In genomic region chr11:95789506-95790122, GRCh38 we compare ENCODE assay signal across 1 cellular context.
A peak's percentile ranks its signal among the peaks of the same experiment; 100 is the strongest.
TF ChIP-seq lines count a peak whose summit lies in the region.

Gene FAM76B, minus strand, starts transcription at chr11:95789782. Its CDS starts 304 bp downstream, at chr11:95789478.

TF ChIP-seq in GM12878, 131 proteins besides CTCF, POLR2A, EP300 and RAD21 (continued from another document):
- TF ChIP-seq BMI1 (IDR thresholded peaks at IDR 0.05; ENCODE audit: borderline replicate concordance) (no peak), EGR1 (IDR thresholded peaks at IDR 0.05; ENCODE audit: borderline replicate concordance in 1 of 2, low read depth in 2 of 2, low read length in 2 of 2) (peak in 1 of 2 experiments; percentile 87; a peak in 2 of 3 replicates), NFXL1 (IDR thresholded peaks at IDR 0.05; ENCODE audit: borderline replicate concordance) (no peak), POLR2AphosphoS2 (IDR thresholded peaks at IDR 0.05; ENCODE audit: low read depth, low read length) (no peak), YBX1 (IDR thresholded peaks at IDR 0.05) (no peak), PAX5 (IDR thresholded peaks at IDR 0.05; ENCODE audit: borderline replicate concordance, low read depth, low read length) (0 out of 2 replicates have a peak, but pooled peaks have one; percentile 11), NR2C2 (IDR thresholded peaks at IDR 0.05; ENCODE audit: borderline replicate concordance, control insufficient read depth, insufficient read length, low read depth) (no peak), MTA3 (IDR thresholded peaks at IDR 0.05; ENCODE audit: borderline replicate concordance, low read length) (no peak), PML (IDR thresholded peaks at IDR 0.05; ENCODE audit: low read length) (no peak; the same call in 1 of the 2 replicates), JUNB (IDR thresholded peaks at IDR 0.05) (no peak), TCF7 (IDR thresholded peaks at IDR 0.05; ENCODE audit: borderline replicate concordance) (peak; percentile 84), ZNF622 (IDR thresholded peaks at IDR 0.05) (no peak), USF2 (IDR thresholded peaks at IDR 0.05; ENCODE audit: borderline replicate concordance, low read depth, low read length) (no peak), IKZF2 (IDR thresholded peaks at IDR 0.05) (peak in 1 of 2 experiments; percentile 71; a peak in 2 of 4 replicates), BHLHE40 (IDR thresholded peaks at IDR 0.05; ENCODE audit: borderline replicate concordance in 1 of 2, low read depth in 2 of 2, low read length in 1 of 2) (peak; percentile 25 to 75; a peak in 3 of 4 replicates), ZNF207 (IDR thresholded peaks at IDR 0.05; ENCODE audit: borderline replicate concordance) (peak; percentile 12; the same call in 1 of the 2 replicates), CBX3 (IDR thresholded peaks at IDR 0.05; ENCODE audit: borderline replicate concordance, low read depth) (no peak), TAF1 (IDR thresholded peaks at IDR 0.05; ENCODE audit: borderline replicate concordance, low read depth, low read length) (peak; percentile 85; the same call in 1 of the 2 replicates), HDAC6 (IDR thresholded peaks at IDR 0.05; ENCODE audit: unreplicated experiment) (no peak), MXI1 (IDR thresholded peaks at IDR 0.05; ENCODE audit: low read depth, low read length) (no peak), ATF3 (IDR thresholded peaks at IDR 0.05; ENCODE audit: borderline replicate concordance, extremely low read depth, low read depth, low read length) (no peak), POLR2AphosphoS5 (IDR thresholded peaks at IDR 0.05; ENCODE audit: low read length) (peak; percentile 60; the same call in 1 of the 2 replicates), ZZZ3 (IDR thresholded peaks at IDR 0.05; ENCODE audit: control insufficient read depth, insufficient read length, low read depth) (no peak), ETV6 (conservative IDR thresholded peaks at IDR 0.05 in 1 of 2, IDR thresholded peaks at IDR 0.05 in 1 of 2; ENCODE audit: borderline replicate concordance in 1 of 2, low read depth in 1 of 2) (peak in 1 of 2 experiments; percentile 42; a peak in 1 of 4 replicates), SIX5 (IDR thresholded peaks at IDR 0.05; ENCODE audit: low read depth, low read length, severe bottlenecking) (no peak), ZBTB33 (IDR thresholded peaks at IDR 0.05) (no peak), ATF7 (IDR thresholded peaks at IDR 0.05; ENCODE audit: low read depth) (no peak), SREBF1 (IDR thresholded peaks at IDR 0.05; ENCODE audit: low read length) (no peak), BCL3 (IDR thresholded peaks at IDR 0.05; ENCODE audit: borderline replicate concordance, insufficient read depth, low read depth, low read length, poor library complexity, severe bottlenecking) (peak; percentile 26), EZH2 (IDR thresholded peaks at IDR 0.05; ENCODE audit: borderline replicate concordance, control insufficient read depth, low read depth, low read length) (no peak)
- TF ChIP-seq, protein P1, sequence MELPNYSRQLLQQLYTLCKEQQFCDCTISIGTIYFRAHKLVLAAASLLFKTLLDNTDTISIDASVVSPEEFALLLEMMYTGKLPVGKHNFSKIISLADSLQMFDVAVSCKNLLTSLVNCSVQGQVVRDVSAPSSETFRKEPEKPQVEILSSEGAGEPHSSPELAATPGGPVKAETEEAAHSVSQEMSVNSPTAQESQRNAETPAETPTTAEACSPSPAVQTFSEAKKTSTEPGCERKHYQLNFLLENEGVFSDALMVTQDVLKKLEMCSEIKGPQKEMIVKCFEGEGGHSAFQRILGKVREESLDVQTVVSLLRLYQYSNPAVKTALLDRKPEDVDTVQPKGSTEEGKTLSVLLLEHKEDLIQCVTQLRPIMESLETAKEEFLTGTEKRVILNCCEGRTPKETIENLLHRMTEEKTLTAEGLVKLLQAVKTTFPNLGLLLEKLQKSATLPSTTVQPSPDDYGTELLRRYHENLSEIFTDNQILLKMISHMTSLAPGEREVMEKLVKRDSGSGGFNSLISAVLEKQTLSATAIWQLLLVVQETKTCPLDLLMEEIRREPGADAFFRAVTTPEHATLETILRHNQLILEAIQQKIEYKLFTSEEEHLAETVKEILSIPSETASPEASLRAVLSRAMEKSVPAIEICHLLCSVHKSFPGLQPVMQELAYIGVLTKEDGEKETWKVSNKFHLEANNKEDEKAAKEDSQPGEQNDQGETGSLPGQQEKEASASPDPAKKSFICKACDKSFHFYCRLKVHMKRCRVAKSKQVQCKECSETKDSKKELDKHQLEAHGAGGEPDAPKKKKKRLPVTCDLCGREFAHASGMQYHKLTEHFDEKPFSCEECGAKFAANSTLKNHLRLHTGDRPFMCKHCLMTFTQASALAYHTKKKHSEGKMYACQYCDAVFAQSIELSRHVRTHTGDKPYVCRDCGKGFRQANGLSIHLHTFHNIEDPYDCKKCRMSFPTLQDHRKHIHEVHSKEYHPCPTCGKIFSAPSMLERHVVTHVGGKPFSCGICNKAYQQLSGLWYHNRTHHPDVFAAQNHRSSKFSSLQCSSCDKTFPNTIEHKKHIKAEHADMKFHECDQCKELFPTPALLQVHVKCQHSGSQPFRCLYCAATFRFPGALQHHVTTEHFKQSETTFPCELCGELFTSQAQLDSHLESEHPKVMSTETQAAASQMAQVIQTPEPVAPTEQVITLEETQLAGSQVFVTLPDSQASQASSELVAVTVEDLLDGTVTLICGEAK (IDR thresholded peaks at IDR 0.05; ENCODE audit: borderline replicate concordance) = peak; percentile 77
- TF ChIP-seq, protein P2, sequence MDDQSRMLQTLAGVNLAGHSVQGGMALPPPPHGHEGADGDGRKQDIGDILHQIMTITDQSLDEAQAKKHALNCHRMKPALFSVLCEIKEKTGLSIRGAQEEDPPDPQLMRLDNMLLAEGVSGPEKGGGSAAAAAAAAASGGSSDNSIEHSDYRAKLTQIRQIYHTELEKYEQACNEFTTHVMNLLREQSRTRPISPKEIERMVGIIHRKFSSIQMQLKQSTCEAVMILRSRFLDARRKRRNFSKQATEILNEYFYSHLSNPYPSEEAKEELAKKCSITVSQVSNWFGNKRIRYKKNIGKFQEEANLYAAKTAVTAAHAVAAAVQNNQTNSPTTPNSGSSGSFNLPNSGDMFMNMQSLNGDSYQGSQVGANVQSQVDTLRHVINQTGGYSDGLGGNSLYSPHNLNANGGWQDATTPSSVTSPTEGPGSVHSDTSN (IDR thresholded peaks at IDR 0.05; ENCODE audit: insufficient replicate concordance, low read depth, low read length) = peak; percentile 45
- TF ChIP-seq, protein P3, sequence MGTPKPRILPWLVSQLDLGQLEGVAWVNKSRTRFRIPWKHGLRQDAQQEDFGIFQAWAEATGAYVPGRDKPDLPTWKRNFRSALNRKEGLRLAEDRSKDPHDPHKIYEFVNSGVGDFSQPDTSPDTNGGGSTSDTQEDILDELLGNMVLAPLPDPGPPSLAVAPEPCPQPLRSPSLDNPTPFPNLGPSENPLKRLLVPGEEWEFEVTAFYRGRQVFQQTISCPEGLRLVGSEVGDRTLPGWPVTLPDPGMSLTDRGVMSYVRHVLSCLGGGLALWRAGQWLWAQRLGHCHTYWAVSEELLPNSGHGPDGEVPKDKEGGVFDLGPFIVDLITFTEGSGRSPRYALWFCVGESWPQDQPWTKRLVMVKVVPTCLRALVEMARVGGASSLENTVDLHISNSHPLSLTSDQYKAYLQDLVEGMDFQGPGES (IDR thresholded peaks at IDR 0.05) = no peak; the same call in 1 of the 2 replicates
- TF ChIP-seq, protein P4, sequence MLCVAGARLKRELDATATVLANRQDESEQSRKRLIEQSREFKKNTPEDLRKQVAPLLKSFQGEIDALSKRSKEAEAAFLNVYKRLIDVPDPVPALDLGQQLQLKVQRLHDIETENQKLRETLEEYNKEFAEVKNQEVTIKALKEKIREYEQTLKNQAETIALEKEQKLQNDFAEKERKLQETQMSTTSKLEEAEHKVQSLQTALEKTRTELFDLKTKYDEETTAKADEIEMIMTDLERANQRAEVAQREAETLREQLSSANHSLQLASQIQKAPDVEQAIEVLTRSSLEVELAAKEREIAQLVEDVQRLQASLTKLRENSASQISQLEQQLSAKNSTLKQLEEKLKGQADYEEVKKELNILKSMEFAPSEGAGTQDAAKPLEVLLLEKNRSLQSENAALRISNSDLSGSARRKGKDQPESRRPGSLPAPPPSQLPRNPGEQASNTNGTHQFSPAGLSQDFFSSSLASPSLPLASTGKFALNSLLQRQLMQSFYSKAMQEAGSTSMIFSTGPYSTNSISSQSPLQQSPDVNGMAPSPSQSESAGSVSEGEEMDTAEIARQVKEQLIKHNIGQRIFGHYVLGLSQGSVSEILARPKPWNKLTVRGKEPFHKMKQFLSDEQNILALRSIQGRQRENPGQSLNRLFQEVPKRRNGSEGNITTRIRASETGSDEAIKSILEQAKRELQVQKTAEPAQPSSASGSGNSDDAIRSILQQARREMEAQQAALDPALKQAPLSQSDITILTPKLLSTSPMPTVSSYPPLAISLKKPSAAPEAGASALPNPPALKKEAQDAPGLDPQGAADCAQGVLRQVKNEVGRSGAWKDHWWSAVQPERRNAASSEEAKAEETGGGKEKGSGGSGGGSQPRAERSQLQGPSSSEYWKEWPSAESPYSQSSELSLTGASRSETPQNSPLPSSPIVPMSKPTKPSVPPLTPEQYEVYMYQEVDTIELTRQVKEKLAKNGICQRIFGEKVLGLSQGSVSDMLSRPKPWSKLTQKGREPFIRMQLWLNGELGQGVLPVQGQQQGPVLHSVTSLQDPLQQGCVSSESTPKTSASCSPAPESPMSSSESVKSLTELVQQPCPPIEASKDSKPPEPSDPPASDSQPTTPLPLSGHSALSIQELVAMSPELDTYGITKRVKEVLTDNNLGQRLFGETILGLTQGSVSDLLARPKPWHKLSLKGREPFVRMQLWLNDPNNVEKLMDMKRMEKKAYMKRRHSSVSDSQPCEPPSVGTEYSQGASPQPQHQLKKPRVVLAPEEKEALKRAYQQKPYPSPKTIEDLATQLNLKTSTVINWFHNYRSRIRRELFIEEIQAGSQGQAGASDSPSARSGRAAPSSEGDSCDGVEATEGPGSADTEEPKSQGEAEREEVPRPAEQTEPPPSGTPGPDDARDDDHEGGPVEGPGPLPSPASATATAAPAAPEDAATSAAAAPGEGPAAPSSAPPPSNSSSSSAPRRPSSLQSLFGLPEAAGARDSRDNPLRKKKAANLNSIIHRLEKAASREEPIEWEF (IDR thresholded peaks at IDR 0.05; ENCODE audit: insufficient replicate concordance, low read depth, low read length) = no peak
- TF ChIP-seq, protein P5, sequence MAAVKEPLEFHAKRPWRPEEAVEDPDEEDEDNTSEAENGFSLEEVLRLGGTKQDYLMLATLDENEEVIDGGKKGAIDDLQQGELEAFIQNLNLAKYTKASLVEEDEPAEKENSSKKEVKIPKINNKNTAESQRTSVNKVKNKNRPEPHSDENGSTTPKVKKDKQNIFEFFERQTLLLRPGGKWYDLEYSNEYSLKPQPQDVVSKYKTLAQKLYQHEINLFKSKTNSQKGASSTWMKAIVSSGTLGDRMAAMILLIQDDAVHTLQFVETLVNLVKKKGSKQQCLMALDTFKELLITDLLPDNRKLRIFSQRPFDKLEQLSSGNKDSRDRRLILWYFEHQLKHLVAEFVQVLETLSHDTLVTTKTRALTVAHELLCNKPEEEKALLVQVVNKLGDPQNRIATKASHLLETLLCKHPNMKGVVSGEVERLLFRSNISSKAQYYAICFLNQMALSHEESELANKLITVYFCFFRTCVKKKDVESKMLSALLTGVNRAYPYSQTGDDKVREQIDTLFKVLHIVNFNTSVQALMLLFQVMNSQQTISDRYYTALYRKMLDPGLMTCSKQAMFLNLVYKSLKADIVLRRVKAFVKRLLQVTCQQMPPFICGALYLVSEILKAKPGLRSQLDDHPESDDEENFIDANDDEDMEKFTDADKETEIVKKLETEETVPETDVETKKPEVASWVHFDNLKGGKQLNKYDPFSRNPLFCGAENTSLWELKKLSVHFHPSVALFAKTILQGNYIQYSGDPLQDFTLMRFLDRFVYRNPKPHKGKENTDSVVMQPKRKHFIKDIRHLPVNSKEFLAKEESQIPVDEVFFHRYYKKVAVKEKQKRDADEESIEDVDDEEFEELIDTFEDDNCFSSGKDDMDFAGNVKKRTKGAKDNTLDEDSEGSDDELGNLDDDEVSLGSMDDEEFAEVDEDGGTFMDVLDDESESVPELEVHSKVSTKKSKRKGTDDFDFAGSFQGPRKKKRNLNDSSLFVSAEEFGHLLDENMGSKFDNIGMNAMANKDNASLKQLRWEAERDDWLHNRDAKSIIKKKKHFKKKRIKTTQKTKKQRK (IDR thresholded peaks at IDR 0.05; ENCODE audit: low read depth, low read length) = no peak
